In the genomic region with DNA sequence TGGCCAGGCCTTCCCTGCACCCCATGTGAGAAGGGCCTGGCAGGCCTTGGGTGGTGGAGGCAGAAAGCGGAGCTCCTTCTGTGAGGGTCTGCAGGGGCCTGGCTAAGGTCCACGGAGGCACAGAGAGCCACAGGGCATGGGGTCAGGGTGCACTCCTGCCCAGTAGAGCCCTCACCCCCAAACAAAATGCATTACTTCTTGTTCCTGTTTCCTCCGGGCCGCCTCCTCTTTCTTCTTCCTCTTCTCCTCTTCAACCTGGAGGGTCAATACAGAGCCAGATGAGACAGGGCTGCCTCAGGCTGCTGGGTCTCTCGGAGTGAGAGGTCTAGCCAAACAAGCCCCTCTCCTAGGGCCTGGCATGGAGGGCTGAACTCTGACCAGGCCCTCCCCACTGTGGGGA, we compare ENCODE assay signal across 2 cellular contexts.
TF ChIP-seq lines count a peak whose summit lies in the region.

No MANE protein-coding gene starts in this region.

TF ChIP-seq in SK-N-SH, 30 proteins besides CTCF, POLR2A, EP300 and RAD21:
- TF ChIP-seq MXI1 (IDR thresholded peaks at IDR 0.05; ENCODE audit: low read depth, low read length) (no peak), GATA2 (CRISPR knock-in tag; IDR thresholded peaks at IDR 0.05) (no peak), SMC3 (IDR thresholded peaks at IDR 0.05; ENCODE audit: low read depth, low read length) (no peak), MEF2A (IDR thresholded peaks at IDR 0.05; ENCODE audit: borderline replicate concordance, low read depth) (no peak), FOXJ3 (CRISPR knock-in tag; IDR thresholded peaks at IDR 0.05) (no peak), RFX5 (IDR thresholded peaks at IDR 0.05; ENCODE audit: low read length) (no peak), JUND (IDR thresholded peaks at IDR 0.05) (no peak)
- TF ChIP-seq, protein P1, sequence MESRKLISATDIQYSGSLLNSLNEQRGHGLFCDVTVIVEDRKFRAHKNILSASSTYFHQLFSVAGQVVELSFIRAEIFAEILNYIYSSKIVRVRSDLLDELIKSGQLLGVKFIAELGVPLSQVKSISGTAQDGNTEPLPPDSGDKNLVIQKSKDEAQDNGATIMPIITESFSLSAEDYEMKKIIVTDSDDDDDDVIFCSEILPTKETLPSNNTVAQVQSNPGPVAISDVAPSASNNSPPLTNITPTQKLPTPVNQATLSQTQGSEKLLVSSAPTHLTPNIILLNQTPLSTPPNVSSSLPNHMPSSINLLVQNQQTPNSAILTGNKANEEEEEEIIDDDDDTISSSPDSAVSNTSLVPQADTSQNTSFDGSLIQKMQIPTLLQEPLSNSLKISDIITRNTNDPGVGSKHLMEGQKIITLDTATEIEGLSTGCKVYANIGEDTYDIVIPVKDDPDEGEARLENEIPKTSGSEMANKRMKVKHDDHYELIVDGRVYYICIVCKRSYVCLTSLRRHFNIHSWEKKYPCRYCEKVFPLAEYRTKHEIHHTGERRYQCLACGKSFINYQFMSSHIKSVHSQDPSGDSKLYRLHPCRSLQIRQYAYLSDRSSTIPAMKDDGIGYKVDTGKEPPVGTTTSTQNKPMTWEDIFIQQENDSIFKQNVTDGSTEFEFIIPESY (IDR thresholded peaks at IDR 0.05; ENCODE audit: borderline replicate concordance, low read depth): no peak
- TF ChIP-seq, protein P2, sequence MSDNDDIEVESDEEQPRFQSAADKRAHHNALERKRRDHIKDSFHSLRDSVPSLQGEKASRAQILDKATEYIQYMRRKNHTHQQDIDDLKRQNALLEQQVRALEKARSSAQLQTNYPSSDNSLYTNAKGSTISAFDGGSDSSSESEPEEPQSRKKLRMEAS (IDR thresholded peaks at IDR 0.05; ENCODE audit: low read depth): no peak
- TF ChIP-seq, protein P3, sequence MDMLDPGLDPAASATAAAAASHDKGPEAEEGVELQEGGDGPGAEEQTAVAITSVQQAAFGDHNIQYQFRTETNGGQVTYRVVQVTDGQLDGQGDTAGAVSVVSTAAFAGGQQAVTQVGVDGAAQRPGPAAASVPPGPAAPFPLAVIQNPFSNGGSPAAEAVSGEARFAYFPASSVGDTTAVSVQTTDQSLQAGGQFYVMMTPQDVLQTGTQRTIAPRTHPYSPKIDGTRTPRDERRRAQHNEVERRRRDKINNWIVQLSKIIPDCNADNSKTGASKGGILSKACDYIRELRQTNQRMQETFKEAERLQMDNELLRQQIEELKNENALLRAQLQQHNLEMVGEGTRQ (IDR thresholded peaks at IDR 0.05; ENCODE audit: borderline replicate concordance, low read depth, low read length): no peak
TF ChIP-seq in SK-N-SH: peak in this region for 0.

TF ChIP-seq in SK-N-SH treated with all-trans-retinoic acid at 6 μM for 48 hours, 23 proteins besides CTCF, POLR2A, EP300 and RAD21:
- no peak for TF ChIP-seq CSDC2 (CRISPR knock-in tag; IDR thresholded peaks at IDR 0.05)
- no peak for TF ChIP-seq BACH2 (CRISPR knock-in tag; IDR thresholded peaks at IDR 0.05; ENCODE audit: borderline replicate concordance)
- TF ChIP-seq ZC3H10 (CRISPR knock-in tag; IDR thresholded peaks at IDR 0.05): no peak
- TF ChIP-seq, protein P4, sequence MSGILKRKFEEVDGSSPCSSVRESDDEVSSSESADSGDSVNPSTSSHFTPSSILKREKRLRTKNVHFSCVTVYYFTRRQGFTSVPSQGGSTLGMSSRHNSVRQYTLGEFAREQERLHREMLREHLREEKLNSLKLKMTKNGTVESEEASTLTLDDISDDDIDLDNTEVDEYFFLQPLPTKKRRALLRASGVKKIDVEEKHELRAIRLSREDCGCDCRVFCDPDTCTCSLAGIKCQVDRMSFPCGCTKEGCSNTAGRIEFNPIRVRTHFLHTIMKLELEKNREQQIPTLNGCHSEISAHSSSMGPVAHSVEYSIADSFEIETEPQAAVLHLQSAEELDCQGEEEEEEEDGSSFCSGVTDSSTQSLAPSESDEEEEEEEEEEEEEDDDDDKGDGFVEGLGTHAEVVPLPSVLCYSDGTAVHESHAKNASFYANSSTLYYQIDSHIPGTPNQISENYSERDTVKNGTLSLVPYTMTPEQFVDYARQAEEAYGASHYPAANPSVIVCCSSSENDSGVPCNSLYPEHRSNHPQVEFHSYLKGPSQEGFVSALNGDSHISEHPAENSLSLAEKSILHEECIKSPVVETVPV (CRISPR knock-in tag; IDR thresholded peaks at IDR 0.05): no peak
- no peak for TF ChIP-seq ZFP3 (CRISPR knock-in tag; IDR thresholded peaks at IDR 0.05)
- no peak for TF ChIP-seq OSR1 (CRISPR knock-in tag; IDR thresholded peaks at IDR 0.05)
- no peak for TF ChIP-seq ZNF565 (CRISPR knock-in tag; conservative IDR thresholded peaks at IDR 0.05; ENCODE audit: low read depth)
- TF ChIP-seq SNAI2 (CRISPR knock-in tag; IDR thresholded peaks at IDR 0.05): no peak
- TF ChIP-seq ZNF8 (CRISPR knock-in tag; IDR thresholded peaks at IDR 0.05): no peak
- TF ChIP-seq TCF4 (CRISPR knock-in tag; IDR thresholded peaks at IDR 0.05; ENCODE audit: borderline replicate concordance): no peak
- no peak for TF ChIP-seq TOX (CRISPR knock-in tag; IDR thresholded peaks at IDR 0.05; ENCODE audit: borderline replicate concordance)
- no peak for TF ChIP-seq ZNF70 (CRISPR knock-in tag; IDR thresholded peaks at IDR 0.05)
- TF ChIP-seq ZFP30 (CRISPR knock-in tag; IDR thresholded peaks at IDR 0.05): no peak
- no peak for TF ChIP-seq ESRRG (CRISPR knock-in tag; IDR thresholded peaks at IDR 0.05)
- TF ChIP-seq ISL1 (CRISPR knock-in tag; IDR thresholded peaks at IDR 0.05): no peak
- TF ChIP-seq, protein P5, sequence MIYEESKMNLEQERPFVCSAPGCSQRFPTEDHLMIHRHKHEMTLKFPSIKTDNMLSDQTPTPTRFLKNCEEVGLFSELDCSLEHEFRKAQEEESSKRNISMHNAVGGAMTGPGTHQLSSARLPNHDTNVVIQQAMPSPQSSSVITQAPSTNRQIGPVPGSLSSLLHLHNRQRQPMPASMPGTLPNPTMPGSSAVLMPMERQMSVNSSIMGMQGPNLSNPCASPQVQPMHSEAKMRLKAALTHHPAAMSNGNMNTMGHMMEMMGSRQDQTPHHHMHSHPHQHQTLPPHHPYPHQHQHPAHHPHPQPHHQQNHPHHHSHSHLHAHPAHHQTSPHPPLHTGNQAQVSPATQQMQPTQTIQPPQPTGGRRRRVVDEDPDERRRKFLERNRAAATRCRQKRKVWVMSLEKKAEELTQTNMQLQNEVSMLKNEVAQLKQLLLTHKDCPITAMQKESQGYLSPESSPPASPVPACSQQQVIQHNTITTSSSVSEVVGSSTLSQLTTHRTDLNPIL (CRISPR knock-in tag; IDR thresholded peaks at IDR 0.05; ENCODE audit: low read depth): no peak
- TF ChIP-seq, protein P6, sequence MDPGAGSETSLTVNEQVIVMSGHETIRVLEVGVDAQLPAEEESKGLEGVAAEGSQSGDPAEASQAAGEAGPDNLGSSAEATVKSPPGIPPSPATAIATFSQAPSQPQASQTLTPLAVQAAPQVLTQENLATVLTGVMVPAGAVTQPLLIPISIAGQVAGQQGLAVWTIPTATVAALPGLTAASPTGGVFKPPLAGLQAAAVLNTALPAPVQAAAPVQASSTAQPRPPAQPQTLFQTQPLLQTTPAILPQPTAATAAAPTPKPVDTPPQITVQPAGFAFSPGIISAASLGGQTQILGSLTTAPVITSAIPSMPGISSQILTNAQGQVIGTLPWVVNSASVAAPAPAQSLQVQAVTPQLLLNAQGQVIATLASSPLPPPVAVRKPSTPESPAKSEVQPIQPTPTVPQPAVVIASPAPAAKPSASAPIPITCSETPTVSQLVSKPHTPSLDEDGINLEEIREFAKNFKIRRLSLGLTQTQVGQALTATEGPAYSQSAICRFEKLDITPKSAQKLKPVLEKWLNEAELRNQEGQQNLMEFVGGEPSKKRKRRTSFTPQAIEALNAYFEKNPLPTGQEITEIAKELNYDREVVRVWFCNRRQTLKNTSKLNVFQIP (CRISPR knock-in tag; IDR thresholded peaks at IDR 0.05; ENCODE audit: borderline replicate concordance, low read depth): no peak
- TF ChIP-seq, protein P7, sequence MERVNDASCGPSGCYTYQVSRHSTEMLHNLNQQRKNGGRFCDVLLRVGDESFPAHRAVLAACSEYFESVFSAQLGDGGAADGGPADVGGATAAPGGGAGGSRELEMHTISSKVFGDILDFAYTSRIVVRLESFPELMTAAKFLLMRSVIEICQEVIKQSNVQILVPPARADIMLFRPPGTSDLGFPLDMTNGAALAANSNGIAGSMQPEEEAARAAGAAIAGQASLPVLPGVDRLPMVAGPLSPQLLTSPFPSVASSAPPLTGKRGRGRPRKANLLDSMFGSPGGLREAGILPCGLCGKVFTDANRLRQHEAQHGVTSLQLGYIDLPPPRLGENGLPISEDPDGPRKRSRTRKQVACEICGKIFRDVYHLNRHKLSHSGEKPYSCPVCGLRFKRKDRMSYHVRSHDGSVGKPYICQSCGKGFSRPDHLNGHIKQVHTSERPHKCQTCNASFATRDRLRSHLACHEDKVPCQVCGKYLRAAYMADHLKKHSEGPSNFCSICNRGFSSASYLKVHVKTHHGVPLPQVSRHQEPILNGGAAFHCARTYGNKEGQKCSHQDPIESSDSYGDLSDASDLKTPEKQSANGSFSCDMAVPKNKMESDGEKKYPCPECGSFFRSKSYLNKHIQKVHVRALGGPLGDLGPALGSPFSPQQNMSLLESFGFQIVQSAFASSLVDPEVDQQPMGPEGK (CRISPR knock-in tag; IDR thresholded peaks at IDR 0.05; ENCODE audit: borderline replicate concordance): no peak
- TF ChIP-seq PPARA (CRISPR knock-in tag; IDR thresholded peaks at IDR 0.05; ENCODE audit: borderline replicate concordance): no peak
